Comparison of ENCODE assay signal across 21 cellular contexts in the genomic region with DNA sequence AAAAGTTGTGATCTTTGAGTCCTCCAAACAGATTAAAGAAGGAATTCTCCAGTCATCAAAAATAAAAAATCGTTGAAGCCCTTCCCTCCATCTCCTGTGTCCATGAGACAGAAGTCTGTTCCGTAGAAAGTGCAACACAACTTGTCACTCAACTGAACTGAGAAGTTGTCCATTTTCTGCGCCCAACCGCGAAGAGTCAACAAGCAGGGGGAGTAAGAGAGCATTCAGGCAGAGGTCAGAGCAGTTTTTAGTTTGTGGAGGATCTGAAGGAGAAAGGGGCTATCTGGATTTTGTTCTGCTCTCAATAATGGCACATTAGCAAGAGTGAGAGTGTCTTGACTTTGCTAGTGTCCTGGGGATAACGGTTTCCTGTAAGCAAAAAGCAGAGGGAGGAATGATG.
DNase-seq lines count a peak whose midpoint lies in the region; ATAC-seq, FAIRE-seq and TF ChIP-seq lines count a peak whose summit lies in the region.
"Had no signal": no experiment of that assay in that cellular context is flagged by ENCODE, and none has a peak within 500 bp of the region (broad histone marks: within the 10 kb centered on the region; RNA-seq: fewer than 3 reads in every experiment).

No MANE protein-coding gene starts in this region.

- peaks cover 4% of the 10 kb centered on the region for H3K27me3 Mint-ChIP-seq in neural progenitor cell (ENCODE audit: insufficient read depth, low read depth)

- CTCF ChIA-PET in GM12878 (lab: Yijun Ruan, JAX) = interaction anchor here (0.8 to 1.6 kb wide), 2 partner anchors 36 to 402 kb away, joined by 3 read pairs; no protein-coding TSS in a partner anchor

- peaks cover 11% of the 10 kb centered on the region for H3K4me1 ChIP-seq in BLaER1
- no peaks in the 10 kb centered on the region for H3K4me1 ChIP-seq in GM12878 (ENCODE audit: control insufficient read depth, insufficient read depth, low read length)
- H3K4me1 ChIP-seq in neural progenitor cell = no peaks in the 10 kb centered on the region

- in situ Hi-C loops in GM12878 (cut with MboI) = no loop called here
- in situ Hi-C loops in brain microvascular endothelial cell (cut with HindIII; ENCODE audit: low pct_ligation_motif_present, low sequenced_read_pairs) = no loop called here

- peaks cover 10% of the 10 kb centered on the region for H3K9me3 Mint-ChIP-seq in neural progenitor cell
- H3K9me3 Mint-ChIP-seq: CD8-positive, alpha-beta memory T cell had no signal

- H3K9me3 ChIP-seq in BLaER1 = no peaks in the 10 kb centered on the region
- H3K9me3 ChIP-seq in GM12878 (replicated peaks; ENCODE audit: control insufficient read depth, insufficient read depth, low read length) = no peaks in the 10 kb centered on the region
- H3K9me3 ChIP-seq in neural progenitor cell (ENCODE audit: low read depth) = no peaks in the 10 kb centered on the region

- H3K4me3 ChIP-seq in BLaER1 (no peak overlapping the region), GM12878 (no peak overlapping the region), neural progenitor cell (no peak overlapping the region), brain microvascular endothelial cell (ENCODE audit: low read depth, low read length) (no peak overlapping the region)
- H3K4me3 ChIP-seq: SK-N-MC had no signal

- TF ChIP-seq EP300 in GM12878 (IDR thresholded peaks at IDR 0.05; ENCODE audit: borderline replicate concordance in 1 of 2, control insufficient read depth in 1 of 2, low read depth in 2 of 2, low read length in 2 of 2) = no peak

- ATAC-seq in GM12878 (no peak), HG03045 (IDR thresholded peaks at IDR 0.05; ENCODE audit: unreplicated experiment) (no peak)

- H3K36me3 ChIP-seq in BLaER1 = no peaks in the 10 kb centered on the region
- no peaks in the 10 kb centered on the region for H3K36me3 ChIP-seq in GM12878 (ENCODE audit: control insufficient read depth in 2 of 2, insufficient read depth in 2 of 2, low read length in 1 of 2)
- H3K36me3 ChIP-seq in neural progenitor cell = no peaks in the 10 kb centered on the region
- H3K36me3 ChIP-seq in brain microvascular endothelial cell (replicated peaks) = no peaks in the 10 kb centered on the region

- no TSS peak for BruUV-seq in GM12878 (replicated peaks; lab: Mats Ljungman, UMichigan)

- H3K79me2 ChIP-seq in GM12878 (ENCODE audit: control insufficient read depth, insufficient read depth, low read length) (no peaks in the 10 kb centered on the region), neural progenitor cell (ENCODE audit: low read depth) (no peaks in the 10 kb centered on the region)

- no peaks in the 10 kb centered on the region for H3K36me3 Mint-ChIP-seq in neural progenitor cell
- H3K36me3 Mint-ChIP-seq: CD8-positive, alpha-beta memory T cell had no signal

- H3K27ac Mint-ChIP-seq in neural progenitor cell = no peak overlapping the region
- H3K27ac Mint-ChIP-seq: CD8-positive, alpha-beta memory T cell had no signal

- peaks cover 7% of the 10 kb centered on the region for H3K4me1 Mint-ChIP-seq in neural progenitor cell
- H3K4me1 Mint-ChIP-seq: CD8-positive, alpha-beta memory T cell had no signal

- SMC1A ChIA-PET in GM12878 (lab: Charles Lee; ENCODE audit: uncharacterized antibody, unreplicated experiment) = interaction anchor here (0.6 kb wide), 1 partner anchor 92 kb away, joined by 3 read pairs; no protein-coding TSS in a partner anchor

- TF ChIP-seq POLR2A in GM12878 (IDR thresholded peaks at IDR 0.05; ENCODE audit: low read depth, low read length) = no peak

- peak overlapping the region; percentile 60; the same call in 1 of the 2 replicates for H3K4me2 ChIP-seq in BLaER1
- no peak overlapping the region for H3K4me2 ChIP-seq in GM12878 (ENCODE audit: control insufficient read depth, insufficient read depth)
- H3K4me2 ChIP-seq in neural progenitor cell = no peak overlapping the region
- H3K4me2 ChIP-seq: KMS-11 had no signal

- H2AFZ ChIP-seq in GM12878 (ENCODE audit: control insufficient read depth, low read depth, low read length) = no peak overlapping the region
- H2AFZ ChIP-seq in neural progenitor cell (replicated peaks) = no peak overlapping the region

- intact Hi-C loops in GM12878 (cut with micrococcal nuclease; ENCODE audit: unreplicated experiment) = no loop called here

- TF ChIP-seq RAD21 in GM12878 (IDR thresholded peaks at IDR 0.05; ENCODE audit: insufficient read depth, low read depth, low read length) = 0 out of 2 replicates have a peak, but pooled peaks have one; percentile 3

- no peak overlapping the region for H3K4me3 Mint-ChIP-seq in neural progenitor cell
- H3K4me3 Mint-ChIP-seq: CD8-positive, alpha-beta memory T cell had no signal

- WGBS in GM12878 (ENCODE audit: insufficient coverage, insufficient replicate concordance, low lambda C conversion rate, missing lambda C conversion rate) = 54% methylated on average over 6 of the region's 6 CpGs

- TF ChIP-seq CTCF in GM12874 (IDR thresholded peaks at IDR 0.05; ENCODE audit: insufficient read depth, low read depth, low read length) = 0 out of 2 replicates have a peak, but pooled peaks have one; percentile 3
- TF ChIP-seq CTCF in GM12878 (IDR thresholded peaks at IDR 0.05 in 2 of 3, conservative IDR thresholded peaks at IDR 0.05 in 1 of 3; ENCODE audit: control insufficient read depth in 2 of 3, extremely low read depth in 1 of 3, insufficient read depth in 1 of 3, low read depth in 3 of 3, low read length in 3 of 3) = 0 out of 6 replicates have a peak, but pooled peaks of 1 of the 3 experiments have one; percentile 1
- TF ChIP-seq CTCF in neural progenitor cell (IDR thresholded peaks at IDR 0.05) = peak; percentile 23
- TF ChIP-seq CTCF in brain microvascular endothelial cell (IDR thresholded peaks at IDR 0.05; ENCODE audit: low read depth, low read length, missing control alignments) = no peak

- POLR2A ChIA-PET in GM12878 (lab: Charles Lee) = no interaction called here

- no peaks in the 10 kb centered on the region for H3F3A ChIP-seq in neural progenitor cell (ENCODE audit: low read depth)

- H3K27me3 ChIP-seq in BLaER1 (no peaks in the 10 kb centered on the region), GM12878 (replicated peaks in 1 of 2; ENCODE audit: control insufficient read depth in 2 of 2, insufficient read depth in 2 of 2, low read length in 1 of 2) (no peaks in the 10 kb centered on the region), neural progenitor cell (no peaks in the 10 kb centered on the region), brain microvascular endothelial cell (replicated peaks) (no peaks in the 10 kb centered on the region)

- DNase-seq in GM12878 (ENCODE audit: low read depth, low spot score) = no peak
- no peak for DNase-seq in neural progenitor cell (ENCODE audit: low spot score)
- DNase-seq in activated effector memory CD4-positive, alpha-beta T cell treated with anti-CD3 and anti-CD28 coated beads, Interleukin-2, amount 50 U/mL, for 16 hours = no peak
- no peak for DNase-seq in brain microvascular endothelial cell
- DNase-seq: Calu3; CD8-positive, alpha-beta memory T cell; DMS153; HCEC 1CT; NCI-H1105 treated with DMSO at 0.1 percent for 48 hours; NCI-H2029 treated with DMSO at 0.1 percent for 48 hours; NCI-H2171 treated with DMSO at 0.1 percent for 48 hours; NCI-H526 treated with DMSO at 0.1 percent for 48 hours; SHP77 treated with DMSO at 0.1 percent for 48 hours had no signal

- H3K9ac ChIP-seq in BLaER1 (no peak overlapping the region), GM12878 (ENCODE audit: control insufficient read depth, insufficient read depth, low read length) (no peak overlapping the region), neural progenitor cell (no peak overlapping the region)
- H3K9ac ChIP-seq: KMS-11 had no signal

- RAD21 ChIA-PET in GM12878 (lab: Charles Lee; ENCODE audit: unreplicated experiment) = no interaction called here

- FAIRE-seq in GM12878 (lab: Jason Lieb, UNC) = no peak
- FAIRE-seq: GM19239 had no signal

- H3K27ac ChIP-seq in BLaER1 (no peak overlapping the region), GM12878 (ENCODE audit: control insufficient read depth, insufficient read depth) (no peak overlapping the region), neural progenitor cell (no peak overlapping the region), brain microvascular endothelial cell (no peak overlapping the region)
- H3K27ac ChIP-seq: C4-2B, KMS-11, RWPE1, SK-N-MC had no signal

- no peaks in the 10 kb centered on the region for H4K20me1 ChIP-seq in BLaER1
- no peaks in the 10 kb centered on the region for H4K20me1 ChIP-seq in GM12878 (ENCODE audit: control insufficient read depth, insufficient read depth)
- no peaks in the 10 kb centered on the region for H4K20me1 ChIP-seq in neural progenitor cell (ENCODE audit: low read depth)

TF ChIP-seq in GM12878, 131 proteins besides CTCF, POLR2A, EP300 and RAD21:
- TF ChIP-seq, protein P1, sequence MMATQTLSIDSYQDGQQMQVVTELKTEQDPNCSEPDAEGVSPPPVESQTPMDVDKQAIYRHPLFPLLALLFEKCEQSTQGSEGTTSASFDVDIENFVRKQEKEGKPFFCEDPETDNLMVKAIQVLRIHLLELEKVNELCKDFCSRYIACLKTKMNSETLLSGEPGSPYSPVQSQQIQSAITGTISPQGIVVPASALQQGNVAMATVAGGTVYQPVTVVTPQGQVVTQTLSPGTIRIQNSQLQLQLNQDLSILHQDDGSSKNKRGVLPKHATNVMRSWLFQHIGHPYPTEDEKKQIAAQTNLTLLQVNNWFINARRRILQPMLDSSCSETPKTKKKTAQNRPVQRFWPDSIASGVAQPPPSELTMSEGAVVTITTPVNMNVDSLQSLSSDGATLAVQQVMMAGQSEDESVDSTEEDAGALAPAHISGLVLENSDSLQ (IDR thresholded peaks at IDR 0.05) = peak; percentile 15; the same call in 1 of the 2 replicates
- no peak for TF ChIP-seq STAT1 (conservative IDR thresholded peaks at IDR 0.05)
- no peak for TF ChIP-seq MTA3 (IDR thresholded peaks at IDR 0.05; ENCODE audit: borderline replicate concordance, low read length)
